ENCODE assay signal across 14 cellular contexts in the genomic region with DNA sequence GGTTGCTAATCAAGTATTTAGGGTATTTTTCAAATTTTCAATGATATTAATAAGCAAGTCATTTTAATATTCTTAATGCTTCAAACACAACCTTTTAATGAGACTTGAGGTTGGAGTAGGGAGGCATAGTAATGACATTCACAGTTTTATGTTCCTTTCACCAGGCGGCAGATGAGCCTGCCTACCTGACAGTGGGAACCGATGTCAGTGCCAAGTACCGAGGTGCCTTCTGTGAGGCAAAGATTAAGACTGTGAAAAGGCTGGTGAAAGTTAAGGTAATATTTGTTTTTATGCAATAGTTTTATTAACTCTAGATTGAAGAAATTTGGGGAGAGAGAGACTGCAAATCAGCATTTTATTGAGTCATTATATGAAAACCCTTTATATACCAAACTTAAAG. TPM values are rescaled to one million over a fixed set of nuclear protein-coding genes. Genes with fewer than 3 reads are reported as not detected.
DNase-seq lines count a peak whose midpoint lies in the region; ATAC-seq and TF ChIP-seq lines count a peak whose summit lies in the region.
"Had no signal": no experiment of that assay in that cellular context is flagged by ENCODE, and none has a peak within 500 bp of the region (broad histone marks: within the 10 kb centered on the region; RNA-seq: fewer than 3 reads in every experiment).

No MANE protein-coding gene starts in this region.

- H3K4me1 ChIP-seq in Loucy (ENCODE audit: insufficient read depth, low read length, poor library complexity, severe bottlenecking), result peaks cover 21% of the 10 kb centered on the region
- peaks cover 0 to 23% (median 2%) of the 10 kb centered on the region in 4 donors for H3K4me1 ChIP-seq in right lobe of liver
- H3K4me1 ChIP-seq: BE2C had no signal

- peak; percentile 57 for DNase-seq in cerebellum (ENCODE audit: low spot score)
- peak; percentile 24 to 74 (median 66) for DNase-seq in right lobe of liver
- DNase-seq in activated effector memory CD4-positive, alpha-beta T cell treated with anti-CD3 and anti-CD28 coated beads, Interleukin-2, amount 50 U/mL, for 16 hours, result no peak
- DNase-seq in SIG-M5 (lab: John Stamatoyannopoulos, UW), result no peak
- no peak for DNase-seq in left cardiac atrium
- DNase-seq in NCI-H1436 (lab: John Stamatoyannopoulos, UW), result no peak
- DNase-seq: ACHN; BE2C; Caco-2; CD4-positive, alpha-beta T cell; GDM1; HCEC 1CT had no signal

- no peak overlapping the region for H2AFZ ChIP-seq in Loucy (ENCODE audit: low read length)
- H2AFZ ChIP-seq: GM23338 had no signal

- WGBS in right lobe of liver (ENCODE audit: insufficient coverage, low coverage, low lambda C conversion rate, missing lambda C conversion rate), result 30% methylated on average over 3 of the region's 3 CpGs

- H3K9me3 ChIP-seq in Loucy (ENCODE audit: insufficient read depth, low read depth, low read length), result no peaks in the 10 kb centered on the region
- no peaks in the 10 kb centered on the region for H3K9me3 ChIP-seq in right lobe of liver
- H3K9me3 ChIP-seq: BE2C, Caco-2 had no signal

- TF ChIP-seq CTCF in Loucy (conservative IDR thresholded peaks at IDR 0.05; ENCODE audit: low read length) (no peak), right lobe of liver (IDR thresholded peaks at IDR 0.05) (no peak)

- no peak overlapping the region for H3K9ac ChIP-seq in Loucy (ENCODE audit: low read depth, low read length, poor library complexity, severe bottlenecking)

- ATAC-seq in right lobe of liver, result peak in 1 of 4 donors; percentile 5
- no peak for ATAC-seq in left cardiac atrium
- ATAC-seq: GM23338 had no signal

- H4K20me1 ChIP-seq in Loucy (ENCODE audit: insufficient read depth, low read length, poor library complexity, severe bottlenecking), result peaks cover 41% of the 10 kb centered on the region

- no peaks in the 10 kb centered on the region for H3K9me2 ChIP-seq in Loucy (replicated peaks; ENCODE audit: low read depth, low read length)

- H3K4me2 ChIP-seq in Loucy (ENCODE audit: low read depth, low read length, poor library complexity, severe bottlenecking), result peak overlapping the region; percentile 72
- H3K4me2 ChIP-seq: GM23338 had no signal

- H3K4me3 ChIP-seq in Loucy (ENCODE audit: low read length, poor library complexity, severe bottlenecking), result peak overlapping the region; percentile 90
- peak overlapping the region in 1 of 3 donors; percentile 2 for H3K4me3 ChIP-seq in right lobe of liver
- H3K4me3 ChIP-seq: GM23338 had no signal

- H3K79me2 ChIP-seq in Loucy (ENCODE audit: insufficient read depth, low read length), result peaks cover 75% of the 10 kb centered on the region

- peaks cover 35% of the 10 kb centered on the region for H3K36me3 ChIP-seq in Loucy (ENCODE audit: insufficient read depth, low read length)
- peaks cover 0 to 40% (median 8%) of the 10 kb centered on the region in 4 donors for H3K36me3 ChIP-seq in right lobe of liver

- intact Hi-C loops in right lobe of liver (cut with DNase I) (no loop called here), left cardiac atrium (cut with DNase I) (no loop called here)

- H3K27me3 ChIP-seq in Loucy (ENCODE audit: insufficient read depth, low read length, poor library complexity, severe bottlenecking), result no peaks in the 10 kb centered on the region
- H3K27me3 ChIP-seq in right lobe of liver, result no peaks in the 10 kb centered on the region
- H3K27me3 ChIP-seq: BE2C had no signal

- H3F3A ChIP-seq in Loucy (ENCODE audit: low read depth), result no peaks in the 10 kb centered on the region

- H3K27ac ChIP-seq in right lobe of liver, result peak overlapping the region in 1 of 3 donors; percentile 31

- no peak for TF ChIP-seq POLR2A in right lobe of liver (IDR thresholded peaks at IDR 0.05)

RNA-seq across cellular contexts. Expression of a gene that starts 3.1 kb away (rescaled TPM):
- total RNA-seq in cerebellum, result 55.8 TPM
- 10 to 100 TPM in 4 of 6 experiments, 1 to 10 TPM in 2; 7.6 to 22.1 (median 15.7) TPM for total RNA-seq in right lobe of liver
- total RNA-seq in left cardiac atrium, result 10 to 100 TPM; 20.5 to 22.9 TPM

RNA-seq across cellular contexts. Expression of a gene that starts 56.8 kb away (rescaled TPM):
- total RNA-seq in cerebellum (48.9 TPM), right lobe of liver (100 to 1,000 TPM; 100 to 132 (median 120) TPM), left cardiac atrium (100 to 1,000 TPM; 121 to 134 TPM)

Comparison
In these comparisons a context has a peak if more than half of its experiments do, and no peak if none do; other contexts are left out.
1. DNase-seq: peak in cerebellum (single experiment) and right lobe of liver (3 of 3); none in activated effector memory CD4-positive, alpha-beta T cell treated with anti-CD3 and anti-CD28 coated beads, Interleukin-2, amount 50 U/mL, for 16 hours (single experiment), SIG-M5 (single experiment), left cardiac atrium (single experiment) and NCI-H1436 (single experiment).